In genomic region chr17:58007781-58008706, GRCh38 we compare ENCODE assay signal across 8 cellular contexts. TPM values are rescaled to one million over a fixed set of nuclear protein-coding genes. Genes with fewer than 3 reads are reported as not detected.
DNase-seq lines count a peak whose midpoint lies in the region; ATAC-seq and TF ChIP-seq lines count a peak whose summit lies in the region.

No MANE protein-coding gene starts in this region.

- H2BK12ac ChIP-seq in trophoblast cell (ENCODE audit: low read length) = no peak overlapping the region

- H3K36me3 ChIP-seq in RWPE2 (ENCODE audit: low read depth) (peaks cover 37% of the 10 kb centered on the region), esophagus muscularis mucosa (peaks cover 21 to 29% (median 25%) of the 10 kb centered on the region in 4 donors), trophoblast cell (ENCODE audit: control insufficient read depth in 1 of 2, insufficient read depth in 2 of 2, low read length in 2 of 2) (peaks cover 3 to 8% of the 10 kb centered on the region in 2 experiments)

- no peak for TF ChIP-seq EP300 in esophagus muscularis mucosa (IDR thresholded peaks at IDR 0.05)

- no peak for TF ChIP-seq CTCF in RWPE2 (IDR thresholded peaks at IDR 0.05; ENCODE audit: poor library complexity, severe bottlenecking)
- TF ChIP-seq CTCF in esophagus muscularis mucosa (IDR thresholded peaks at IDR 0.05) = no peak

- H3K9me3 ChIP-seq in RWPE2 (ENCODE audit: severe bottlenecking) = no peaks in the 10 kb centered on the region
- H3K9me3 ChIP-seq in esophagus muscularis mucosa = peaks cover 0 to 3% (median 0%) of the 10 kb centered on the region in 4 donors
- no peaks in the 10 kb centered on the region for H3K9me3 ChIP-seq in trophoblast cell (ENCODE audit: insufficient read depth, low read depth, low read length)

- peak overlapping the region; percentile 35 for H3K4ac ChIP-seq in trophoblast cell (ENCODE audit: low read depth, low read length)

- H4K91ac ChIP-seq in trophoblast cell (ENCODE audit: low read depth, low read length) = peak overlapping the region; percentile 49

- 28% methylated on average over 41 of the region's 47 CpGs for WGBS in esophagus muscularis mucosa
- no CpG with 5 or more reads among the region's 47 CpGs for WGBS in trophoblast cell (ENCODE audit: extremely low coverage, insufficient coverage, insufficient read length)

- H3K79me2 ChIP-seq in trophoblast cell (ENCODE audit: control insufficient read depth, insufficient read depth, low read length, poor library complexity) = peaks cover 15% of the 10 kb centered on the region

- H2BK120ac ChIP-seq in trophoblast cell (ENCODE audit: insufficient read depth, low read length, poor library complexity) = peak overlapping the region; percentile 16

- H4K8ac ChIP-seq in trophoblast cell (ENCODE audit: low read depth, low read length) = peak overlapping the region; percentile 63

- H2AFZ ChIP-seq in trophoblast cell (ENCODE audit: insufficient read depth, low read length, poor library complexity) = peak overlapping the region; percentile 47

- peak overlapping the region; percentile 49 for H4K12ac ChIP-seq in trophoblast cell (ENCODE audit: low read depth, low read length)

- H3K9ac ChIP-seq in trophoblast cell (ENCODE audit: low read length) = peak overlapping the region; percentile 82

- H3K4me2 ChIP-seq in trophoblast cell (ENCODE audit: low read length) = peak overlapping the region; percentile 91

- H3K27me3 ChIP-seq in RWPE2 (ENCODE audit: insufficient read depth, poor library complexity, severe bottlenecking) = no peaks in the 10 kb centered on the region
- no peaks in the 10 kb centered on the region for H3K27me3 ChIP-seq in esophagus muscularis mucosa
- no peaks in the 10 kb centered on the region for H3K27me3 ChIP-seq in trophoblast cell (ENCODE audit: insufficient read depth, low read length)

- ATAC-seq in HG02642 (IDR thresholded peaks at IDR 0.05; ENCODE audit: poor library complexity, unreplicated experiment) (peak; percentile 41), RWPE2 (ENCODE audit: low read depth) (peak; percentile 37)

- H2AK5ac ChIP-seq in trophoblast cell (ENCODE audit: low read length) = peak overlapping the region; percentile 17

- H3K14ac ChIP-seq in trophoblast cell (ENCODE audit: low read length) = peak overlapping the region; percentile 56

- no peak overlapping the region for H3K23ac ChIP-seq in trophoblast cell (ENCODE audit: low read length)

- H3K4me1 ChIP-seq in RWPE2 (ENCODE audit: insufficient read depth, poor library complexity, severe bottlenecking) (peaks cover 29% of the 10 kb centered on the region), esophagus muscularis mucosa (peaks cover 36 to 42% (median 39%) of the 10 kb centered on the region in 4 donors), trophoblast cell (ENCODE audit: control insufficient read depth in 1 of 2, insufficient read depth in 2 of 2, low read length in 2 of 2) (peaks cover 2 to 3% of the 10 kb centered on the region in 2 experiments)

- H3K27ac ChIP-seq in RWPE2 (ENCODE audit: poor library complexity, severe bottlenecking) = peak overlapping the region; percentile 82
- peak overlapping the region; percentile 94 to 99 (median 96) for H3K27ac ChIP-seq in esophagus muscularis mucosa (replicated peaks in 1 of 4)
- peak overlapping the region; percentile 88 for H3K27ac ChIP-seq in trophoblast cell (ENCODE audit: low read depth, low read length)

- H2BK5ac ChIP-seq in trophoblast cell (ENCODE audit: low read depth, low read length, poor library complexity) = peak overlapping the region; percentile 23

- intact Hi-C loops in esophagus muscularis mucosa (cut with DNase I) = loop anchor here (2.0 to 10.0 kb wide), 4 partner anchors 77 to 883 kb away; no protein-coding TSS in a partner anchor

- H3K79me1 ChIP-seq in trophoblast cell (ENCODE audit: low read length) = peaks cover 14% of the 10 kb centered on the region

- H3K4me3 ChIP-seq in RWPE2 (ENCODE audit: severe bottlenecking) (peak overlapping the region; percentile 81), esophagus muscularis mucosa (peak overlapping the region; percentile 80 to 92 (median 88)), trophoblast cell (ENCODE audit: low read depth, low read length) (peak overlapping the region; percentile 77)

- no peak for TF ChIP-seq POLR2A in esophagus muscularis mucosa (IDR thresholded peaks at IDR 0.05; ENCODE audit: low read depth)

- DNase-seq in NCI-H1417 (lab: John Stamatoyannopoulos, UW) (peak; percentile 56 to 91 (median 70)), NCI-H1417 treated with DMSO at 0.1 percent for 48 hours (lab: John Stamatoyannopoulos, UW) (no peak), RWPE2 (ENCODE audit: low spot score) (no peak), esophagus muscularis mucosa (ENCODE audit: extremely low spot score) (no peak), trophoblast cell (peak; percentile 87 to 98), NCI-H2081 treated with DMSO at 0.1 percent for 48 hours (lab: John Stamatoyannopoulos, UW) (no peak), NCI-H2196 treated with DMSO at 0.1 percent for 48 hours (lab: John Stamatoyannopoulos, UW; ENCODE audit: unreplicated experiment) (no peak)

- peak overlapping the region; percentile 34 for H3K18ac ChIP-seq in trophoblast cell (ENCODE audit: low read length)

RNA-seq across cellular contexts. Expression of gene SRSF1, which starts 1.0 kb away (rescaled TPM):
- total RNA-seq in esophagus muscularis mucosa = 100 to 1,000 TPM; 136 to 185 (median 156) TPM
- polyA plus RNA-seq in trophoblast cell (2013) = 176 and 177 TPM in 2 replicates

RNA-seq across cellular contexts. Expression of gene VEZF1, which starts 20.0 kb away (rescaled TPM):
- 100 to 1,000 TPM in 3 of 4 donors, 10 to 100 TPM in 1; 98.9 to 154 (median 121) TPM for total RNA-seq in esophagus muscularis mucosa
- polyA plus RNA-seq in trophoblast cell (2013) = 36.2 and 37.1 TPM in 2 replicates

RNA-seq across cellular contexts. Expression of gene CUEDC1, which starts 52.8 kb away (rescaled TPM):
- total RNA-seq in esophagus muscularis mucosa = 10 to 100 TPM; 30.3 to 72.2 (median 51.2) TPM
- 12.4 and 13.0 TPM in 2 replicates for polyA plus RNA-seq in trophoblast cell (2013)

Comparison
In these comparisons a context has a peak if more than half of its experiments do, and no peak if none do; other contexts are left out.
1. DNase-seq: peak in NCI-H1417 (3 of 3) and trophoblast cell (2 of 2); none in NCI-H1417 treated with DMSO at 0.1 percent for 48 hours (single experiment), RWPE2 (single experiment), esophagus muscularis mucosa (single experiment), NCI-H2081 treated with DMSO at 0.1 percent for 48 hours (single experiment) and NCI-H2196 treated with DMSO at 0.1 percent for 48 hours (single experiment).
2. Peak in every context shown above with its lines, with median percentiles within 50 percentile points of each other: H3K27ac ChIP-seq and H3K4me3 ChIP-seq.